In genomic region chr1:225987491-225988316, GRCh38 we compare ENCODE assay signal across 8 cellular contexts. TPM values are rescaled to one million over a fixed set of nuclear protein-coding genes. Genes with fewer than 3 reads are reported as not detected.
DNase-seq lines count a peak whose midpoint lies in the region; ATAC-seq and TF ChIP-seq lines count a peak whose summit lies in the region.

No MANE protein-coding gene starts in this region.

- H3K4me3 ChIP-seq in DOHH2 (ENCODE audit: low read length) (no peak overlapping the region), Karpas-422 (ENCODE audit: low read length) (no peak overlapping the region), fibroblast of the aortic adventitia (ENCODE audit: low read depth, low read length) (no peak overlapping the region), skeletal muscle tissue (ENCODE audit: low read length in 3 of 3) (no peak overlapping the region)

- no peaks in the 10 kb centered on the region for H3K27me3 ChIP-seq in DOHH2 (ENCODE audit: control insufficient read depth, low read length)
- H3K27me3 ChIP-seq in Karpas-422 (ENCODE audit: low read length) = no peaks in the 10 kb centered on the region
- no peaks in the 10 kb centered on the region for H3K27me3 ChIP-seq in skeletal muscle tissue (ENCODE audit: control insufficient read depth in 3 of 3, insufficient read depth in 3 of 3, low read length in 3 of 3)

- H3K27ac Mint-ChIP-seq in activated T-helper 17 cell treated with anti-CD3 and anti-CD28 coated beads, Interleukin-2, amount 50 U/mL, for 72 hours = no peak overlapping the region
- H3K27ac Mint-ChIP-seq in T-helper 2 cell treated with Interferon-gamma antibody and Interleukin-4, amounts not matched to agents 5 μg/mL and 100 μg/mL, for 36 hours = no peak overlapping the region

- peaks cover 100% of the 10 kb centered on the region for H3K36me3 Mint-ChIP-seq in activated T-helper 17 cell treated with anti-CD3 and anti-CD28 coated beads, Interleukin-2, amount 50 U/mL, for 72 hours (ENCODE audit: low read depth)
- H3K36me3 Mint-ChIP-seq in T-helper 2 cell treated with Interferon-gamma antibody and Interleukin-4, amounts not matched to agents 5 μg/mL and 100 μg/mL, for 36 hours (ENCODE audit: low read depth) = peaks cover 56% of the 10 kb centered on the region

- peaks cover 10% of the 10 kb centered on the region; the same call in 1 of the 2 replicates for H3F3A ChIP-seq in DOHH2 (ENCODE audit: control insufficient read depth, insufficient read depth)

- H3K27ac ChIP-seq in DOHH2 (ENCODE audit: low read depth, low read length) (no peak overlapping the region), Karpas-422 (ENCODE audit: low read length) (no peak overlapping the region), skeletal muscle tissue (ENCODE audit: low read depth, low read length) (peak overlapping the region; percentile 20)

- H3K4me1 Mint-ChIP-seq in activated T-helper 17 cell treated with anti-CD3 and anti-CD28 coated beads, Interleukin-2, amount 50 U/mL, for 72 hours = peaks cover 13% of the 10 kb centered on the region
- H3K4me1 Mint-ChIP-seq in T-helper 2 cell treated with Interferon-gamma antibody and Interleukin-4, amounts not matched to agents 5 μg/mL and 100 μg/mL, for 36 hours (ENCODE audit: low read depth) = peaks cover 20% of the 10 kb centered on the region

- H3K4me1 ChIP-seq in DOHH2 (ENCODE audit: control insufficient read depth, low read length) (no peaks in the 10 kb centered on the region), Karpas-422 (ENCODE audit: low read length) (no peaks in the 10 kb centered on the region), skeletal muscle tissue (ENCODE audit: control insufficient read depth in 3 of 3, insufficient read depth in 3 of 3, low read length in 3 of 3) (peaks cover 5 to 11% (median 9%) of the 10 kb centered on the region in 3 donors)

- TF ChIP-seq CTCF in DOHH2 (IDR thresholded peaks at IDR 0.05; ENCODE audit: low read depth, low read length, poor library complexity, severe bottlenecking) (peak; percentile 68), fibroblast of the aortic adventitia (IDR thresholded peaks at IDR 0.05; ENCODE audit: insufficient read depth, low read length) (peak; percentile 75)

- H3K36me3 ChIP-seq in DOHH2 (ENCODE audit: control insufficient read depth, low read length) (peaks cover 91% of the 10 kb centered on the region), Karpas-422 (ENCODE audit: insufficient read depth, low read length) (peaks cover 69% of the 10 kb centered on the region), skeletal muscle tissue (ENCODE audit: control insufficient read depth in 3 of 3, insufficient read depth in 3 of 3, low read length in 3 of 3) (peaks cover 37 to 65% (median 59%) of the 10 kb centered on the region in 3 donors)

- 0 out of 2 replicates have a peak, but pooled peaks cover 6% of the 10 kb centered on the region for H4K20me1 ChIP-seq in DOHH2 (ENCODE audit: control insufficient read depth, insufficient read depth, low read depth, low read length)
- no peaks in the 10 kb centered on the region for H4K20me1 ChIP-seq in Karpas-422 (ENCODE audit: insufficient read depth, low read depth, low read length)

- H3K9me2 ChIP-seq in DOHH2 (replicated peaks; ENCODE audit: control insufficient read depth, low read length) = no peaks in the 10 kb centered on the region
- no peaks in the 10 kb centered on the region for H3K9me2 ChIP-seq in Karpas-422 (replicated peaks; ENCODE audit: insufficient read depth, low read length)

- no peaks in the 10 kb centered on the region for H3K9me3 Mint-ChIP-seq in activated T-helper 17 cell treated with anti-CD3 and anti-CD28 coated beads, Interleukin-2, amount 50 U/mL, for 72 hours
- no peaks in the 10 kb centered on the region for H3K9me3 Mint-ChIP-seq in T-helper 2 cell treated with Interferon-gamma antibody and Interleukin-4, amounts not matched to agents 5 μg/mL and 100 μg/mL, for 36 hours

- H3K9me3 ChIP-seq in DOHH2 (ENCODE audit: control insufficient read depth, insufficient read depth, low read length) (no peaks in the 10 kb centered on the region), Karpas-422 (ENCODE audit: low read length) (no peaks in the 10 kb centered on the region), skeletal muscle tissue (ENCODE audit: control insufficient read depth in 3 of 3, low read length in 3 of 3) (no peaks in the 10 kb centered on the region)

- H2AFZ ChIP-seq in Karpas-422 (ENCODE audit: low read length) = no peak overlapping the region

- H3K4me2 ChIP-seq in DOHH2 (ENCODE audit: low read length) (no peak overlapping the region), Karpas-422 (ENCODE audit: low read depth, low read length, poor library complexity, severe bottlenecking) (no peak overlapping the region)

- H3K4me3 Mint-ChIP-seq in activated T-helper 17 cell treated with anti-CD3 and anti-CD28 coated beads, Interleukin-2, amount 50 U/mL, for 72 hours = no peak overlapping the region
- no peak overlapping the region for H3K4me3 Mint-ChIP-seq in T-helper 2 cell treated with Interferon-gamma antibody and Interleukin-4, amounts not matched to agents 5 μg/mL and 100 μg/mL, for 36 hours

- no peaks in the 10 kb centered on the region for H3K27me3 Mint-ChIP-seq in activated T-helper 17 cell treated with anti-CD3 and anti-CD28 coated beads, Interleukin-2, amount 50 U/mL, for 72 hours
- no peaks in the 10 kb centered on the region for H3K27me3 Mint-ChIP-seq in T-helper 2 cell treated with Interferon-gamma antibody and Interleukin-4, amounts not matched to agents 5 μg/mL and 100 μg/mL, for 36 hours (ENCODE audit: low read depth)

- ATAC-seq in SK-N-SH treated with all-trans-retinoic acid at 6 μM for 48 hours (peak; percentile 86), HG03457 (IDR thresholded peaks at IDR 0.05; ENCODE audit: unreplicated experiment) (no peak)
- ATAC-seq in activated T-helper 17 cell treated with anti-CD3 and anti-CD28 coated beads, Interleukin-2, amount 50 U/mL, for 72 hours (replicated peaks) = no peak

- DNase-seq in Karpas-422 (peak; percentile 77), fibroblast of the aortic adventitia (ENCODE audit: low read depth) (peak; percentile 77)
- no peak for DNase-seq in T-helper 2 cell treated with Interferon-gamma antibody and Interleukin-4, amounts not matched to agents 5 μg/mL and 100 μg/mL, for 36 hours (ENCODE audit: low spot score)

- H3K79me2 ChIP-seq in DOHH2 (ENCODE audit: control insufficient read depth, low read length) (peaks cover 27% of the 10 kb centered on the region), Karpas-422 (ENCODE audit: low read length) (peaks cover 31% of the 10 kb centered on the region)

- no peak overlapping the region for H3K9ac ChIP-seq in Karpas-422 (ENCODE audit: low read length)
- H3K9ac ChIP-seq in skeletal muscle tissue (ENCODE audit: low read depth in 1 of 3, low read length in 3 of 3) = peak overlapping the region in 1 of 3 donors; percentile 63

TF ChIP-seq in SK-N-SH treated with all-trans-retinoic acid at 6 μM for 48 hours, 23 proteins besides CTCF, POLR2A, EP300 and RAD21:
- TF ChIP-seq ZC3H10 (CRISPR knock-in tag; IDR thresholded peaks at IDR 0.05) (no peak), TCF4 (CRISPR knock-in tag; IDR thresholded peaks at IDR 0.05; ENCODE audit: borderline replicate concordance) (no peak), PATZ1 (CRISPR knock-in tag; IDR thresholded peaks at IDR 0.05; ENCODE audit: borderline replicate concordance) (no peak), ZFP30 (CRISPR knock-in tag; IDR thresholded peaks at IDR 0.05) (no peak)
TF ChIP-seq in SK-N-SH treated with all-trans-retinoic acid at 6 μM for 48 hours: peak in this region for 0.

RNA-seq across cellular contexts. Expression of gene SDE2, which starts 11.4 kb away (rescaled TPM):
- total RNA-seq in Karpas-422 (2014; rRNA removed; shearing (Covaris generic); ENCODE audit: low replicate concordance) = 15.7 and 21.8 TPM in 2 replicates
- total RNA-seq in fibroblast of the aortic adventitia (ENCODE audit: low replicate concordance) (21.6 and 26.2 TPM in 2 replicates), skeletal muscle tissue (28.2 TPM)
- total RNA-seq in activated T-helper 17 cell treated with anti-CD3 and anti-CD28 coated beads, Interleukin-2, amount 50 U/mL, for 72 hours = 10 to 100 TPM; 16.1 to 18.0 TPM

RNA-seq across cellular contexts. Expression of gene LEFTY2, which starts 46.7 kb away (rescaled TPM):
- total RNA-seq in Karpas-422 (2014; rRNA removed; shearing (Covaris generic); ENCODE audit: low replicate concordance) = not detected in 2 replicates
- total RNA-seq in fibroblast of the aortic adventitia (ENCODE audit: low replicate concordance) = 0.09 TPM in 1 of 2 replicates, not detected in the other
- 2.1 TPM for total RNA-seq in skeletal muscle tissue
- total RNA-seq in activated T-helper 17 cell treated with anti-CD3 and anti-CD28 coated beads, Interleukin-2, amount 50 U/mL, for 72 hours = not detected
